In the genomic region with DNA sequence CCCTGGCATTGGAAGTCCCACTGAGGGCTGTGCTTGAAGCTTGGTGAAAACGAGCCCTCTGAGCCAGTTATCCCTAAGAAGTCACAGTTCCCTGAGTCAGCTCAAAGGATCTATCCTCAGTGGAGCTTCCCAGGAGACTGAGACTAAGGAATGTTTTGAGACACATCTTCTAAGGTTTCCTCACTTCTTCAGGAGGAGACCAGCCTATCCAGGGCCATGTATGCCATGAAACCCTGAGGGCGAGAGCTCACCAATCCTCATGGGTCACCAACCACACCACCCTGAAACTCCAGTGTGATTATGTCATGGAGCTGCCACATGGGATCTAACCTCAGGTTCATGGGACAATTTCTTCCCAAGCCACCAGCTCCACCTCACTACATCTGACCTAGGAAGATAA, we compare ENCODE assay signal across 26 cellular contexts. TPM values are rescaled to one million over a fixed set of nuclear protein-coding genes. Genes with fewer than 3 reads are reported as not detected.
DNase-seq lines count a peak whose midpoint lies in the region; ATAC-seq and TF ChIP-seq lines count a peak whose summit lies in the region.
"Had no signal": no experiment of that assay in that cellular context is flagged by ENCODE, and none has a peak within 500 bp of the region (broad histone marks: within the 10 kb centered on the region; RNA-seq: fewer than 3 reads in every experiment).

No MANE protein-coding gene starts in this region.

- H3F3A ChIP-seq in GM23248 (ENCODE audit: insufficient read depth): no peaks in the 10 kb centered on the region

- H3K36me3 Mint-ChIP-seq in endothelial cell (ENCODE audit: low read depth, unreplicated experiment) (no peaks in the 10 kb centered on the region), natural killer cell (no peaks in the 10 kb centered on the region)
- H3K36me3 Mint-ChIP-seq: CD8-positive, alpha-beta memory T cell; immature natural killer cell; natural killer cell treated with Interleukin-12 subunit alpha and Interleukin-12 subunit beta and Interleukin-15 and Interleukin-18, amount 100 ng/mL, for 72 hours had no signal

- H3K27ac ChIP-seq in BLaER1: no peak overlapping the region
- no peak overlapping the region for H3K27ac ChIP-seq in GM23248
- peak overlapping the region; percentile 79 to 83 for H3K27ac ChIP-seq in prostate gland

- H3K4me3 Mint-ChIP-seq in endothelial cell (ENCODE audit: unreplicated experiment) (peak overlapping the region; percentile 74), natural killer cell (no peak overlapping the region)
- H3K4me3 Mint-ChIP-seq: CD8-positive, alpha-beta memory T cell; immature natural killer cell; natural killer cell treated with Interleukin-12 subunit alpha and Interleukin-12 subunit beta and Interleukin-15 and Interleukin-18, amount 100 ng/mL, for 72 hours had no signal

- no peak overlapping the region for H2AFZ ChIP-seq in GM23248

- no peaks in the 10 kb centered on the region for H3K9me2 ChIP-seq in GM23248 (ENCODE audit: insufficient read depth)

- ATAC-seq in GM21390 (IDR thresholded peaks at IDR 0.05; ENCODE audit: unreplicated experiment) (no peak), GM18517 (IDR thresholded peaks at IDR 0.05; ENCODE audit: unreplicated experiment) (no peak), natural killer cell (no peak)
- ATAC-seq: natural killer cell treated with Interleukin-12 subunit alpha and Interleukin-12 subunit beta and Interleukin-15 and Interleukin-18, amount 100 ng/mL, for 72 hours had no signal

- TF ChIP-seq CTCF in endothelial cell (IDR thresholded peaks at IDR 0.05; ENCODE audit: unreplicated experiment): no peak
- no peak for TF ChIP-seq CTCF in prostate gland (IDR thresholded peaks at IDR 0.05)
- no peak for TF ChIP-seq CTCF in natural killer cell (IDR thresholded peaks at IDR 0.05)

- peak overlapping the region; percentile 19; the same call in 1 of the 2 replicates for H3K4me2 ChIP-seq in BLaER1
- no peak overlapping the region for H3K4me2 ChIP-seq in GM23248 (ENCODE audit: unreplicated experiment)

- intact Hi-C loops in prostate gland (cut with DNase I): loop anchor here (5.0 kb wide), 1 partner anchor 51 kb away; no protein-coding TSS in a partner anchor
- intact Hi-C loops in natural killer cell (cut with micrococcal nuclease): no loop called here

- no peaks in the 10 kb centered on the region for H3K79me2 ChIP-seq in GM23248 (ENCODE audit: insufficient read depth)

- in situ Hi-C loops in GM23248 (cut with MboI): no loop called here

- no peak overlapping the region for H3K27ac Mint-ChIP-seq in endothelial cell (ENCODE audit: unreplicated experiment)
- H3K27ac Mint-ChIP-seq in natural killer cell: no peak overlapping the region
- H3K27ac Mint-ChIP-seq: CD8-positive, alpha-beta memory T cell; immature natural killer cell had no signal

- DNase-seq in GM23248: peak; percentile 12
- DNase-seq in endothelial cell (ENCODE audit: low spot score): no peak
- DNase-seq in prostate gland (ENCODE audit: low spot score): no peak
- no peak for DNase-seq in natural killer cell
- DNase-seq: activated CD4-positive, alpha-beta T cell treated with anti-CD3 and anti-CD28 coated beads for 48 hours; activated CD8-positive, alpha-beta memory T cell treated with anti-CD3 and anti-CD28 coated beads, Interleukin-2, amount 50 U/mL, for 4 hours; activated effector memory CD4-positive, alpha-beta T cell treated with Interleukin-2 at 50 U/mL for 16 hours; amniotic stem cell; CD8-positive, alpha-beta memory T cell; central memory CD4-positive, alpha-beta T cell; DMS79; head of caudate nucleus; immature natural killer cell; KG1; NCI-H2029 treated with DMSO at 0.1 percent for 48 hours; posterior cingulate gyrus; stimulated activated CD4-positive, alpha-beta T cell treated with anti-CD3 and anti-CD28 coated beads, Interleukin-4, amount 100 ng/mL, for 24 hours had no signal

- H3K4me1 Mint-ChIP-seq in endothelial cell (ENCODE audit: unreplicated experiment) (peaks cover 36% of the 10 kb centered on the region), natural killer cell (no peaks in the 10 kb centered on the region)

- WGBS in GM23248 (ENCODE audit: low coverage in 1 of 2, low lambda C conversion rate in 2 of 2, missing lambda C conversion rate in 2 of 2), 2 experiments: 68 to 71% methylated on average over 2 of the region's 2 CpGs
- 98% methylated on average over 2 of the region's 2 CpGs for WGBS in prostate gland

- no peaks in the 10 kb centered on the region for H3K27me3 ChIP-seq in BLaER1
- peaks cover 2% of the 10 kb centered on the region; the same call in 1 of the 2 replicates for H3K27me3 ChIP-seq in GM23248 (replicated peaks; ENCODE audit: insufficient read depth)
- H3K27me3 ChIP-seq in prostate gland (replicated peaks; ENCODE audit: insufficient read depth): no peaks in the 10 kb centered on the region

- H3K9me3 Mint-ChIP-seq in endothelial cell (ENCODE audit: unreplicated experiment) (no peaks in the 10 kb centered on the region), natural killer cell (no peaks in the 10 kb centered on the region)
- H3K9me3 Mint-ChIP-seq: CD8-positive, alpha-beta memory T cell; immature natural killer cell; natural killer cell treated with Interleukin-12 subunit alpha and Interleukin-12 subunit beta and Interleukin-15 and Interleukin-18, amount 100 ng/mL, for 72 hours had no signal

- H3K36me3 ChIP-seq in BLaER1 (no peaks in the 10 kb centered on the region), GM23248 (ENCODE audit: low read depth) (no peaks in the 10 kb centered on the region), prostate gland (no peaks in the 10 kb centered on the region)

- no peak for TF ChIP-seq POLR2A in prostate gland (IDR thresholded peaks at IDR 0.05)

- H3K4me1 ChIP-seq in BLaER1 (peaks cover 19% of the 10 kb centered on the region), GM23248 (ENCODE audit: insufficient read depth) (no peaks in the 10 kb centered on the region), prostate gland (replicated peaks) (peaks cover 3% of the 10 kb centered on the region)

- H3K9me3 ChIP-seq in BLaER1: no peaks in the 10 kb centered on the region
- H3K9me3 ChIP-seq in GM23248 (ENCODE audit: low read depth): no peaks in the 10 kb centered on the region
- H3K9me3 ChIP-seq in prostate gland: no peaks in the 10 kb centered on the region

- H3K4me3 ChIP-seq in BLaER1 (no peak overlapping the region), GM23248 (no peak overlapping the region), prostate gland (no peak overlapping the region)
- H3K4me3 ChIP-seq: skin epidermis had no signal

- H3K9ac ChIP-seq in BLaER1 (no peak overlapping the region), GM23248 (no peak overlapping the region)

- H3K27me3 Mint-ChIP-seq in endothelial cell (ENCODE audit: unreplicated experiment) (no peaks in the 10 kb centered on the region), natural killer cell (ENCODE audit: low read depth in 2 of 2) (no peaks in the 10 kb centered on the region)
- H3K27me3 Mint-ChIP-seq: natural killer cell treated with Interleukin-12 subunit alpha and Interleukin-12 subunit beta and Interleukin-15 and Interleukin-18, amount 100 ng/mL, for 72 hours had no signal

- H4K20me1 ChIP-seq in BLaER1 (no peaks in the 10 kb centered on the region), GM23248 (ENCODE audit: insufficient read depth) (no peaks in the 10 kb centered on the region)

RNA-seq across cellular contexts. Expression of gene TIE1, which starts 7.6 kb away (rescaled TPM):
- total RNA-seq in GM23248 (2014; rRNA removed; shearing (Covaris generic)): not detected in 2 replicates
- polyA plus RNA-seq in GM23248 (2016; fragmentation: Nextera tagmentation; extraction: Ambion mirVana): 0.10 and 0.21 TPM in 2 replicates
- 643 TPM for total RNA-seq in endothelial cell (ENCODE audit: unreplicated experiment)
- 10 to 100 TPM; 18.7 to 21.7 TPM for total RNA-seq in prostate gland
- 10 to 100 TPM in 1 of 3 donors, 1 to 10 TPM in 2; 4.5 to 10.7 (median 6.7) TPM for total RNA-seq in natural killer cell
- total RNA-seq: fibroblast of lung, NCI-H460 had no signal
- polyA plus RNA-seq: CD8-positive, alpha-beta memory T cell had no signal

RNA-seq across cellular contexts. Expression of gene C1orf210, which starts 7.8 kb away (rescaled TPM):
- total RNA-seq in GM23248 (2014; rRNA removed; shearing (Covaris generic)): not detected in 2 replicates
- polyA plus RNA-seq in GM23248 (2016; fragmentation: Nextera tagmentation; extraction: Ambion mirVana): not detected in 2 replicates
- total RNA-seq in endothelial cell (ENCODE audit: unreplicated experiment): not detected
- total RNA-seq in prostate gland: 10 to 100 TPM in 1 of 2 donors, 1 to 10 TPM in 1; 5.5 to 21.7 TPM
- not detected for total RNA-seq in natural killer cell
- total RNA-seq: CD8-positive, alpha-beta memory T cell; fibroblast of lung; lung microvascular endothelial cell; natural killer cell treated with Interleukin-12 subunit alpha and Interleukin-12 subunit beta and Interleukin-15 and Interleukin-18, amount 100 ng/mL, for 72 hours had no signal
- polyA plus RNA-seq: CD8-positive, alpha-beta memory T cell; fibroblast of lung; immature natural killer cell had no signal

RNA-seq across cellular contexts. Expression of gene TMEM125, which starts 23.4 kb away (rescaled TPM):
- total RNA-seq in GM23248 (2014; rRNA removed; shearing (Covaris generic)): not detected in 2 replicates
- polyA plus RNA-seq in GM23248 (2016; fragmentation: Nextera tagmentation; extraction: Ambion mirVana): not detected in 2 replicates
- 2.7 TPM for total RNA-seq in endothelial cell (ENCODE audit: unreplicated experiment)
- 10 to 100 TPM; 18.3 to 29.9 TPM for total RNA-seq in prostate gland
- not detected for total RNA-seq in natural killer cell
- total RNA-seq: CD8-positive, alpha-beta memory T cell; fibroblast of lung; lung microvascular endothelial cell; natural killer cell treated with Interleukin-12 subunit alpha and Interleukin-12 subunit beta and Interleukin-15 and Interleukin-18, amount 100 ng/mL, for 72 hours; NCI-H460; subcutaneous adipose tissue had no signal
- polyA plus RNA-seq: CD8-positive, alpha-beta memory T cell had no signal

RNA-seq across cellular contexts. Expression of gene MPL, which starts 44.4 kb away (rescaled TPM):
- total RNA-seq in GM23248 (2014; rRNA removed; shearing (Covaris generic)): not detected in 2 replicates
- not detected in 2 replicates for polyA plus RNA-seq in GM23248 (2016; fragmentation: Nextera tagmentation; extraction: Ambion mirVana)
- total RNA-seq in endothelial cell (ENCODE audit: unreplicated experiment) (6.2 TPM), prostate gland (not detected), natural killer cell (1 to 10 TPM in 1 of 3 donors, under 1 TPM in 2; 0.43 to 1.7 (median 0.48) TPM)
- total RNA-seq: CD8-positive, alpha-beta memory T cell; fibroblast of lung; natural killer cell treated with Interleukin-12 subunit alpha and Interleukin-12 subunit beta and Interleukin-15 and Interleukin-18, amount 100 ng/mL, for 72 hours; NCI-H460 had no signal
- polyA plus RNA-seq: CD8-positive, alpha-beta memory T cell; fibroblast of lung had no signal

Comparison
In these comparisons a context has a peak if more than half of its experiments do, and no peak if none do; other contexts are left out.
1. H3K27ac ChIP-seq: peak in prostate gland (2 of 2); none in BLaER1 (single experiment) and GM23248 (single experiment).
2. RNA of gene TIE1, which starts 7.6 kb away (total RNA-seq): 643 TPM in endothelial cell (single experiment); 18.7 to 21.7 TPM in prostate gland, 4.5 to 10.7 TPM in natural killer cell and not detected in GM23248; every median in the first group is over 10 times any median in the second.